In genomic region chr20:10225439-10226080, GRCh38 we compare ENCODE assay signal across 10 cellular contexts. TPM values are rescaled to one million over a fixed set of nuclear protein-coding genes. Genes with fewer than 3 reads are reported as not detected.
DNase-seq lines count a peak whose midpoint lies in the region; ATAC-seq and TF ChIP-seq lines count a peak whose summit lies in the region.
"Had no signal": no experiment of that assay in that cellular context is flagged by ENCODE, and none has a peak within 500 bp of the region (broad histone marks: within the 10 kb centered on the region; RNA-seq: fewer than 3 reads in every experiment).

No MANE protein-coding gene starts in this region.

- TF ChIP-seq CTCF in AG04450 (IDR thresholded peaks at IDR 0.05; ENCODE audit: low read depth, low read length): peak; percentile 41

- POLR2A ChIA-PET in AG04450 (lab: Yijun Ruan, JAX): no interaction called here
- POLR2A ChIA-PET in CD8-positive, alpha-beta memory T cell (lab: Charles Lee): no interaction called here

- DNase-seq in AG04450 (ENCODE audit: low read depth, low spot score) (no peak), NCI-H2171 treated with DMSO at 0.1 percent for 48 hours (lab: John Stamatoyannopoulos, UW) (peak; percentile 75), cerebellar cortex (ENCODE audit: low spot score) (peak; percentile 56)
- DNase-seq in CD8-positive, alpha-beta memory T cell: no peak
- no peak for DNase-seq in stimulated activated CD8-positive, alpha-beta memory T cell treated with anti-CD3 and anti-CD28 coated beads, Interleukin-4, amount 100 ng/mL, for 48 hours
- no peak for DNase-seq in activated naive CD4-positive, alpha-beta T cell (lab: John Stamatoyannopoulos, UW)
- DNase-seq: GDM1 had no signal

- no peak overlapping the region for H3K4me3 Mint-ChIP-seq in CD8-positive, alpha-beta memory T cell

- no peaks in the 10 kb centered on the region for H3K4me1 ChIP-seq in CD8-positive, alpha-beta memory T cell (ENCODE audit: insufficient read depth, low read length)

- H3K4me3 ChIP-seq in AG04450 (ENCODE audit: low read depth, low read length): no peak overlapping the region
- H3K4me3 ChIP-seq in CD8-positive, alpha-beta memory T cell (ENCODE audit: low read length): no peak overlapping the region
- H3K4me3 ChIP-seq: SK-N-MC had no signal

- H3K27ac Mint-ChIP-seq in CD8-positive, alpha-beta memory T cell: no peak overlapping the region

- H3K27me3 ChIP-seq in AG04450 (ENCODE audit: control insufficient read depth, insufficient read depth, low read length): no peaks in the 10 kb centered on the region
- H3K27me3 ChIP-seq in CD8-positive, alpha-beta memory T cell (ENCODE audit: insufficient read depth, low read length, poor library complexity, severe bottlenecking): no peaks in the 10 kb centered on the region

- no peaks in the 10 kb centered on the region for H3K36me3 ChIP-seq in CD8-positive, alpha-beta memory T cell (ENCODE audit: insufficient read depth, low read length)

- no peaks in the 10 kb centered on the region for H3K36me3 Mint-ChIP-seq in CD8-positive, alpha-beta memory T cell

- H3K4me1 Mint-ChIP-seq in CD8-positive, alpha-beta memory T cell: no peaks in the 10 kb centered on the region

- CTCF ChIA-PET in AG04450 (lab: Charles Lee): interaction anchor here (0.5 to 1.6 kb wide), 9 partner anchors 27 to 608 kb away, joined by 3 to 14 read pairs (median 3); no protein-coding TSS in a partner anchor
- CTCF ChIA-PET in CD8-positive, alpha-beta memory T cell (lab: Charles Lee): no interaction called here

- no peaks in the 10 kb centered on the region for H3K9me3 ChIP-seq in AG04450 (ENCODE audit: control insufficient read depth, insufficient read depth, low read length)
- H3K9me3 ChIP-seq in CD8-positive, alpha-beta memory T cell (ENCODE audit: low read length): no peaks in the 10 kb centered on the region

- peaks cover 10 to 57% of the 10 kb centered on the region in 2 donors for H3K27me3 Mint-ChIP-seq in CD8-positive, alpha-beta memory T cell

- peak; percentile 80 for ATAC-seq in GM19351 (IDR thresholded peaks at IDR 0.05; ENCODE audit: unreplicated experiment)
- no peak for ATAC-seq in HG03439 (IDR thresholded peaks at IDR 0.05; ENCODE audit: unreplicated experiment)

- no peak overlapping the region for H3K27ac ChIP-seq in AG04450 (ENCODE audit: low read depth, low read length)
- H3K27ac ChIP-seq in CD8-positive, alpha-beta memory T cell (ENCODE audit: low read depth, low read length): no peak overlapping the region
- H3K27ac ChIP-seq: SK-N-MC had no signal

- H3K9me3 Mint-ChIP-seq in CD8-positive, alpha-beta memory T cell: peaks cover 0 to 5% (median 0%) of the 10 kb centered on the region in 5 donors

RNA-seq across cellular contexts. Expression of gene SNAP25, which starts 6.9 kb away (rescaled TPM):
- 5.3 and 6.6 TPM in 2 replicates for polyA plus RNA-seq in AG04450 (2011; rRNA removed)
- 3.1 and 8.3 TPM in 2 replicates for polyA minus RNA-seq in AG04450 (2011; rRNA and poly(A)+ RNA removed)
- under 1 TPM in 1 of 2 experiments, not detected in 1; 0.13 TPM for total RNA-seq in CD8-positive, alpha-beta memory T cell
- polyA plus RNA-seq in CD8-positive, alpha-beta memory T cell: not detected

Comparison
In these comparisons a context has a peak if more than half of its experiments do, and no peak if none do; other contexts are left out.
1. DNase-seq: peak in NCI-H2171 treated with DMSO at 0.1 percent for 48 hours (single experiment) and cerebellar cortex (single experiment); none in AG04450 (single experiment), CD8-positive, alpha-beta memory T cell (0 of 5), stimulated activated CD8-positive, alpha-beta memory T cell treated with anti-CD3 and anti-CD28 coated beads, Interleukin-4, amount 100 ng/mL, for 48 hours (single experiment) and activated naive CD4-positive, alpha-beta T cell (0 of 4).